In genomic region chr6:47349931-47350330, GRCh38 we compare ENCODE assay signal across 2 cellular contexts.
TF ChIP-seq lines count a peak whose summit lies in the region.

No MANE protein-coding gene starts in this region.

TF ChIP-seq in HepG2, 621 proteins besides CTCF, POLR2A, EP300 and RAD21:
- TF ChIP-seq CEBPB (IDR thresholded peaks at IDR 0.05; ENCODE audit: borderline replicate concordance, low read depth, low read length) (peak; percentile 39), ZBTB1 (CRISPR knock-in tag; IDR thresholded peaks at IDR 0.05; ENCODE audit: borderline replicate concordance) (no peak)
- TF ChIP-seq, protein P1, sequence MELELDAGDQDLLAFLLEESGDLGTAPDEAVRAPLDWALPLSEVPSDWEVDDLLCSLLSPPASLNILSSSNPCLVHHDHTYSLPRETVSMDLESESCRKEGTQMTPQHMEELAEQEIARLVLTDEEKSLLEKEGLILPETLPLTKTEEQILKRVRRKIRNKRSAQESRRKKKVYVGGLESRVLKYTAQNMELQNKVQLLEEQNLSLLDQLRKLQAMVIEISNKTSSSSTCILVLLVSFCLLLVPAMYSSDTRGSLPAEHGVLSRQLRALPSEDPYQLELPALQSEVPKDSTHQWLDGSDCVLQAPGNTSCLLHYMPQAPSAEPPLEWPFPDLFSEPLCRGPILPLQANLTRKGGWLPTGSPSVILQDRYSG (CRISPR knock-in tag; IDR thresholded peaks at IDR 0.05) = no peak

TF ChIP-seq in K562, 482 proteins besides CTCF, POLR2A, EP300 and RAD21:
- TF ChIP-seq, protein P2, sequence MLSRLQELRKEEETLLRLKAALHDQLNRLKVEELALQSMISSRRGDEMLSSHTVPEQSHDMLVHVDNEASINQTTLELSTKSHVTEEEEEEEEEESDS (CRISPR knock-in tag; IDR thresholded peaks at IDR 0.05) = no peak
- TF ChIP-seq, protein P3, sequence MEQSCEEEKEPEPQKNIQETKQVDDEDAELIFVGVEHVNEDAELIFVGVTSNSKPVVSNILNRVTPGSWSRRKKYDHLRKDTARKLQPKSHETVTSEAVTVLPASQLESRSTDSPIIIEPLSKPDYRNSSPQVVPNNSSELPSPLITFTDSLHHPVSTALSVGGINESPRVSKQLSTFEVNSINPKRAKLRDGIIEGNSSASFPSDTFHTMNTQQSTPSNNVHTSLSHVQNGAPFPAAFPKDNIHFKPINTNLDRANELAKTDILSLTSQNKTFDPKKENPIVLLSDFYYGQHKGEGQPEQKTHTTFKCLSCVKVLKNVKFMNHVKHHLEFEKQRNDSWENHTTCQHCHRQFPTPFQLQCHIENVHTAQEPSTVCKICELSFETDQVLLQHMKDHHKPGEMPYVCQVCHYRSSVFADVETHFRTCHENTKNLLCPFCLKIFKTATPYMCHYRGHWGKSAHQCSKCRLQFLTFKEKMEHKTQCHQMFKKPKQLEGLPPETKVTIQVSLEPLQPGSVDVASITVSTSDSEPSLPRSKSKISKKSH (CRISPR knock-in tag; IDR thresholded peaks at IDR 0.05) = no peak
- TF ChIP-seq CCAR2 (IDR thresholded peaks at IDR 0.05; ENCODE audit: low read depth, low read length) (no peak), ZBTB17 (CRISPR knock-in tag; IDR thresholded peaks at IDR 0.05) (no peak), CEBPB (tag; IDR thresholded peaks at IDR 0.05) (peak; percentile 26; the same call in 1 of the 2 replicates)
TF ChIP-seq in K562: peak in this region for 1.
